ENCODE assay signal across 13 cellular contexts in genomic region chr3:171561601-171562323, GRCh38.
A peak's percentile ranks its signal among the peaks of the same experiment; 100 is the strongest.
DNase-seq lines count a peak whose midpoint lies in the region; ATAC-seq and TF ChIP-seq lines count a peak whose summit lies in the region.
"Had no signal": no experiment of that assay in that cellular context is flagged by ENCODE, and none has a peak within 500 bp of the region (broad histone marks: within the 10 kb centered on the region; RNA-seq: fewer than 3 reads in every experiment).

No MANE protein-coding gene starts in this region.

- peak overlapping the region; percentile 94 for H3K27ac Mint-ChIP-seq in activated CD4-positive, alpha-beta T cell treated with anti-CD3 and anti-CD28 coated beads for 36 hours
- peak overlapping the region; percentile 79 to 80 for H3K27ac Mint-ChIP-seq in T-cell
- peak overlapping the region in 7 of 9 donors; percentile 29 to 97 (median 65) for H3K27ac Mint-ChIP-seq in naive thymus-derived CD4-positive, alpha-beta T cell
- H3K27ac Mint-ChIP-seq: activated B cell treated with CpG ODN at 0.5 μM for 24 hours had no signal

- peaks cover 1 to 4% of the 10 kb centered on the region in 2 donors for H3K4me1 ChIP-seq in naive thymus-derived CD4-positive, alpha-beta T cell (ENCODE audit: control insufficient read depth in 2 of 2, insufficient read depth in 2 of 2, low read length in 2 of 2)

- H3K4me3 ChIP-seq in naive thymus-derived CD4-positive, alpha-beta T cell (ENCODE audit: low read length) = no peak overlapping the region
- H3K4me3 ChIP-seq: cardiac muscle cell, gastrocnemius medialis had no signal

- POLR2A ChIA-PET in activated CD4-positive, alpha-beta T cell treated with anti-CD3 and anti-CD28 coated beads for 36 hours (lab: Charles Lee) = no interaction called here
- POLR2A ChIA-PET in T-cell (lab: Charles Lee) = interaction anchor here in 1 of 2 donors (0.8 kb wide), 1 partner anchor 349 kb away, joined by 4 read pairs; no protein-coding TSS in a partner anchor
- POLR2A ChIA-PET in naive thymus-derived CD4-positive, alpha-beta T cell (lab: Charles Lee) = no interaction called here

- peaks cover 3% of the 10 kb centered on the region for H3K36me3 Mint-ChIP-seq in activated CD4-positive, alpha-beta T cell treated with anti-CD3 and anti-CD28 coated beads for 36 hours (ENCODE audit: low read depth)
- H3K36me3 Mint-ChIP-seq in T-cell = no peaks in the 10 kb centered on the region
- peaks cover 0 to 13% (median 0%) of the 10 kb centered on the region in 5 donors for H3K36me3 Mint-ChIP-seq in naive thymus-derived CD4-positive, alpha-beta T cell

- peak overlapping the region; percentile 58 for H3K4me3 Mint-ChIP-seq in activated CD4-positive, alpha-beta T cell treated with anti-CD3 and anti-CD28 coated beads for 36 hours
- peak overlapping the region in 1 of 3 donors; percentile 18 for H3K4me3 Mint-ChIP-seq in T-cell
- H3K4me3 Mint-ChIP-seq in naive thymus-derived CD4-positive, alpha-beta T cell = peak overlapping the region in 4 of 10 donors; percentile 8 to 83 (median 14)
- H3K4me3 Mint-ChIP-seq: activated B cell treated with CpG ODN at 0.5 μM for 24 hours had no signal

- peak; percentile 73 for ATAC-seq in activated CD4-positive, alpha-beta T cell treated with anti-CD3 and anti-CD28 coated beads for 36 hours
- ATAC-seq in T-cell (replicated peaks in 1 of 4) (peak in 1 of 4 experiments; percentile 35), GM21576 (IDR thresholded peaks at IDR 0.05; ENCODE audit: unreplicated experiment) (no peak), GM18873 (IDR thresholded peaks at IDR 0.05; ENCODE audit: low FRiP score, unreplicated experiment) (no peak)
- ATAC-seq in naive thymus-derived CD4-positive, alpha-beta T cell = no peak
- ATAC-seq: gastrocnemius medialis had no signal

- intact Hi-C loops in activated CD4-positive, alpha-beta T cell treated with anti-CD3 and anti-CD28 coated beads for 36 hours (cut with DNase I, micrococcal nuclease) = loop anchor here (1.0 to 10.0 kb wide), 4 partner anchors 69 to 314 kb away; partner anchors contain the start of gene TNIK (in 1 of the 2)
- intact Hi-C loops in naive thymus-derived CD4-positive, alpha-beta T cell (cut with micrococcal nuclease) = loop anchor here (1.0 to 10.0 kb wide), 5 partner anchors 67 to 1147 kb away; partner anchors contain the start of genes CLDN11 (in 1 of the 2) and TNIK (in 1 of the 2)

- H3K27me3 ChIP-seq in naive thymus-derived CD4-positive, alpha-beta T cell (ENCODE audit: control insufficient read depth in 2 of 2, insufficient read depth in 2 of 2, low read length in 2 of 2) = no peaks in the 10 kb centered on the region
- H3K27me3 ChIP-seq: cardiac muscle cell, gastrocnemius medialis had no signal

- peaks cover 3% of the 10 kb centered on the region for H3K9me3 Mint-ChIP-seq in activated CD4-positive, alpha-beta T cell treated with anti-CD3 and anti-CD28 coated beads for 36 hours (ENCODE audit: low read depth)
- no peaks in the 10 kb centered on the region for H3K9me3 Mint-ChIP-seq in T-cell
- no peaks in the 10 kb centered on the region for H3K9me3 Mint-ChIP-seq in naive thymus-derived CD4-positive, alpha-beta T cell
- H3K9me3 Mint-ChIP-seq: activated B cell treated with CpG ODN at 0.5 μM for 24 hours had no signal

- no peak overlapping the region for H3K27ac ChIP-seq in naive thymus-derived CD4-positive, alpha-beta T cell (ENCODE audit: low read depth, low read length)
- H3K27ac ChIP-seq: cardiac muscle cell, gastrocnemius medialis had no signal

- H3K36me3 ChIP-seq in naive thymus-derived CD4-positive, alpha-beta T cell (ENCODE audit: control insufficient read depth in 2 of 3, insufficient read depth in 3 of 3, low read length in 3 of 3) = no peaks in the 10 kb centered on the region
- H3K36me3 ChIP-seq: cardiac muscle cell, gastrocnemius medialis had no signal

- DNase-seq in activated CD4-positive, alpha-beta T cell treated with anti-CD3 and anti-CD28 coated beads for 36 hours = peak; percentile 17
- no peak for DNase-seq in activated CD4-positive, alpha-beta T cell treated with anti-CD3 and anti-CD28 coated beads for 48 hours
- DNase-seq in GM20000 (ENCODE audit: low spot score) (peak; percentile 40), T-cell (no peak), NCI-H524 treated with DMSO at 0.1 percent for 48 hours (lab: John Stamatoyannopoulos, UW) (no peak)
- DNase-seq in naive thymus-derived CD4-positive, alpha-beta T cell = peak in 1 of 9 donors; percentile 4
- DNase-seq: 8988T; activated B cell treated with CpG ODN at 0.5 μM for 24 hours; activated effector memory CD4-positive, alpha-beta T cell treated with anti-CD3 and anti-CD28 coated beads, Interleukin-2, amount 50 U/mL, for 16 hours; gastrocnemius medialis had no signal

- H3K27me3 Mint-ChIP-seq in activated CD4-positive, alpha-beta T cell treated with anti-CD3 and anti-CD28 coated beads for 36 hours = no peaks in the 10 kb centered on the region
- no peaks in the 10 kb centered on the region for H3K27me3 Mint-ChIP-seq in T-cell
- no peaks in the 10 kb centered on the region for H3K27me3 Mint-ChIP-seq in naive thymus-derived CD4-positive, alpha-beta T cell
- H3K27me3 Mint-ChIP-seq: activated B cell treated with CpG ODN at 0.5 μM for 24 hours had no signal

- no peak for TF ChIP-seq CTCF in GM20000 (IDR thresholded peaks at IDR 0.05; ENCODE audit: extremely low read depth, missing control alignments)

- H3K4me1 Mint-ChIP-seq in activated CD4-positive, alpha-beta T cell treated with anti-CD3 and anti-CD28 coated beads for 36 hours = peaks cover 36% of the 10 kb centered on the region
- H3K4me1 Mint-ChIP-seq in T-cell = peaks cover 12 to 23% (median 13%) of the 10 kb centered on the region in 3 donors
- peaks cover 8 to 69% (median 16%) of the 10 kb centered on the region in 7 donors for H3K4me1 Mint-ChIP-seq in naive thymus-derived CD4-positive, alpha-beta T cell

- CTCF ChIA-PET in activated CD4-positive, alpha-beta T cell treated with anti-CD3 and anti-CD28 coated beads for 36 hours (lab: Charles Lee) = interaction anchor here (1.0 to 3.0 kb wide), 4 partner anchors 11 to 399 kb away, joined by 3 to 14 read pairs (median 5); partner anchors contain the start of gene TNIK
- CTCF ChIA-PET in T-cell (lab: Charles Lee) = interaction anchor here (0.6 to 0.9 kb wide), 2 partner anchors 724 to 1142 kb away, joined by 3 to 4 read pairs; no protein-coding TSS in a partner anchor
- CTCF ChIA-PET in naive thymus-derived CD4-positive, alpha-beta T cell (lab: Charles Lee) = no interaction called here

- no peaks in the 10 kb centered on the region for H3K9me3 ChIP-seq in naive thymus-derived CD4-positive, alpha-beta T cell (ENCODE audit: control insufficient read depth in 2 of 3, low read length in 3 of 3)
- H3K9me3 ChIP-seq: gastrocnemius medialis had no signal

Comparison
In these comparisons a context has a peak if more than half of its experiments do, and no peak if none do; other contexts are left out.
1. DNase-seq: peak in activated CD4-positive, alpha-beta T cell treated with anti-CD3 and anti-CD28 coated beads for 36 hours (single experiment) and GM20000 (single experiment); none in activated CD4-positive, alpha-beta T cell treated with anti-CD3 and anti-CD28 coated beads for 48 hours (single experiment), T-cell (0 of 34) and NCI-H524 treated with DMSO at 0.1 percent for 48 hours (single experiment).
2. Peak in every context shown above with its lines, with median percentiles within 50 percentile points of each other: H3K27ac Mint-ChIP-seq.